Comparison of ENCODE assay signal across 11 cellular contexts in the genomic region with DNA sequence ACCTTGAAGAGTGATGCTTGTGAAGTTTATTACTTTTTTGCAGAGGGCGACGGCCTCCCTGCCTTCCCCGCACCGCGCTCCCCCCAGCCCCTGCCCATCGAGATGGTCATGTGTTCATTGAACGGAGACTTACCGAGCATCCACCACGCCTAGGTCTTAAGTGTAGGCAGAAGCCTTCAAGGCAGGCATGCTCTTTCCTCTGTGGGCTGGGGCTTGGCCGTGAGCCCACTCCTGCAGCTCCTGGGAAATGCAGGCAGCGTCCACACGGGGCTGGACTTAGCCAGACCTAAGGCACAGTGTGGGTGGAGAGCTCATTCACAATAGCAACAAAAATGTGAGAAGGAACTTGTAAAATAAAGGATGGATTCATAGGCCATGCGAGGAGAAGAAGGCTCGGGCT.
DNase-seq lines count a peak whose midpoint lies in the region; ATAC-seq and TF ChIP-seq lines count a peak whose summit lies in the region.
"Had no signal": no experiment of that assay in that cellular context is flagged by ENCODE, and none has a peak within 500 bp of the region (broad histone marks: within the 10 kb centered on the region; RNA-seq: fewer than 3 reads in every experiment).

No MANE protein-coding gene starts in this region.

- DNase-seq in AG09319 (ENCODE audit: extremely low read depth, low read depth) (peak; percentile 29), RWPE1 (ENCODE audit: low spot score) (no peak), fibroblast of gingiva (ENCODE audit: low read depth) (peak; percentile 93), non-pigmented ciliary epithelial cell (ENCODE audit: low read depth) (peak; percentile 42), SW 1271 (lab: John Stamatoyannopoulos, UW) (no peak)
- no peak for DNase-seq in activated CD8-positive, alpha-beta memory T cell treated with anti-CD3 and anti-CD28 coated beads, Interleukin-2, amount 50 U/mL, for 4 hours
- DNase-seq in stimulated activated CD4-positive, alpha-beta T cell treated with anti-CD3 and anti-CD28 coated beads, Interleukin-15, amount 100 ng/mL, for 24 hours = no peak
- DNase-seq: activated naive CD4-positive, alpha-beta T cell treated with Interleukin-2 at 50 U/mL for 16 hours; NCI-H1105 treated with DMSO at 0.1 percent for 48 hours; retina had no signal

- ATAC-seq in HG03159 (IDR thresholded peaks at IDR 0.05; ENCODE audit: unreplicated experiment) = no peak

- no peak for TF ChIP-seq CTCF in AG09319 (IDR thresholded peaks at IDR 0.05; ENCODE audit: low read depth, low read length)
- no peak for TF ChIP-seq CTCF in RWPE1 (conservative IDR thresholded peaks at IDR 0.05; ENCODE audit: low read depth)

- H3K27ac ChIP-seq in RWPE1 = peak overlapping the region; percentile 89

- POLR2A ChIA-PET in RWPE1 (lab: Yijun Ruan, JAX; ENCODE audit: low non-redundant PET) = interaction anchor here (0.6 kb wide), 1 partner anchor 27 kb away, joined by 5 read pairs; no protein-coding TSS in a partner anchor

- CTCF ChIA-PET in RWPE1 (lab: Yijun Ruan, JAX) = no interaction called here

Comparison
In these comparisons a context has a peak if more than half of its experiments do, and no peak if none do; other contexts are left out.
1. DNase-seq: peak in AG09319 (single experiment), fibroblast of gingiva (single experiment) and non-pigmented ciliary epithelial cell (single experiment); none in RWPE1 (single experiment), activated CD8-positive, alpha-beta memory T cell treated with anti-CD3 and anti-CD28 coated beads, Interleukin-2, amount 50 U/mL, for 4 hours (single experiment), stimulated activated CD4-positive, alpha-beta T cell treated with anti-CD3 and anti-CD28 coated beads, Interleukin-15, amount 100 ng/mL, for 24 hours (single experiment) and SW 1271 (0 of 2).